In genomic region chr7:131183611-131184119, GRCh38 we compare ENCODE assay signal across 16 cellular contexts.
DNase-seq lines count a peak whose midpoint lies in the region; ATAC-seq and TF ChIP-seq lines count a peak whose summit lies in the region.
"Had no signal": no experiment of that assay in that cellular context is flagged by ENCODE, and none has a peak within 500 bp of the region (broad histone marks: within the 10 kb centered on the region; RNA-seq: fewer than 3 reads in every experiment).

No MANE protein-coding gene starts in this region.

- WGBS in adrenal gland, 4 donors = 61 to 85% (median 63%) methylated on average over 3 of the region's 3 CpGs

- TF ChIP-seq CTCF in DND-41 (IDR thresholded peaks at IDR 0.05; ENCODE audit: borderline replicate concordance, extremely low read depth, low read length, poor library complexity, severe bottlenecking) (no peak), fibroblast of mammary gland (conservative IDR thresholded peaks at IDR 0.05; ENCODE audit: control insufficient read depth, insufficient read depth, low read depth, low read length) (no peak), adrenal gland (IDR thresholded peaks at IDR 0.05) (no peak)
- no peak for TF ChIP-seq CTCF in activated CD8-positive, alpha-beta T cell treated with anti-CD3 and anti-CD28 coated beads for 36 hours (IDR thresholded peaks at IDR 0.05)

- H3K4me1 Mint-ChIP-seq in activated CD8-positive, alpha-beta T cell treated with anti-CD3 and anti-CD28 coated beads for 36 hours (ENCODE audit: low read depth) = peaks cover 45% of the 10 kb centered on the region

- CTCF ChIA-PET in activated CD8-positive, alpha-beta T cell treated with anti-CD3 and anti-CD28 coated beads for 36 hours (lab: Charles Lee) = no interaction called here

- H3K4me3 Mint-ChIP-seq in activated CD8-positive, alpha-beta T cell treated with anti-CD3 and anti-CD28 coated beads for 36 hours = no peak overlapping the region
- H3K4me3 Mint-ChIP-seq: stimulated activated naive B cell treated with anti-CD40 and anti-IgM and Interleukin-4, amounts not matched to agents 10 μg/mL and 1 μg/mL and 100 μg/mL, for 72 hours; WTC11 had no signal

- no peak for TF ChIP-seq POLR2A in adrenal gland (IDR thresholded peaks at IDR 0.05)

- POLR2A ChIA-PET in activated CD8-positive, alpha-beta T cell treated with anti-CD3 and anti-CD28 coated beads for 36 hours (lab: Charles Lee) = interaction anchor here (0.8 kb wide), 1 partner anchor 69 kb away, joined by 3 read pairs; no protein-coding TSS in a partner anchor

- H4K20me1 ChIP-seq in DND-41 (ENCODE audit: insufficient read depth, low read length) = no peaks in the 10 kb centered on the region

- no peak overlapping the region for H2AFZ ChIP-seq in DND-41 (ENCODE audit: low read depth, low read length)

- peak overlapping the region; percentile 61 for H3K27ac Mint-ChIP-seq in activated CD8-positive, alpha-beta T cell treated with anti-CD3 and anti-CD28 coated beads for 36 hours
- H3K27ac Mint-ChIP-seq: stimulated activated naive B cell treated with anti-CD40 and anti-IgM and Interleukin-4, amounts not matched to agents 10 μg/mL and 1 μg/mL and 100 μg/mL, for 72 hours; WTC11 had no signal

- ATAC-seq in DND-41 (ENCODE audit: insufficient read depth, low read depth) (peak; percentile 69), left cardiac atrium (no peak), GM18870 (IDR thresholded peaks at IDR 0.05; ENCODE audit: unreplicated experiment) (no peak)
- ATAC-seq in activated CD8-positive, alpha-beta T cell treated with anti-CD3 and anti-CD28 coated beads for 36 hours = peak; percentile 21
- ATAC-seq: HCT116; stimulated activated naive B cell treated with anti-CD40 and anti-IgM and Interleukin-4, amounts not matched to agents 10 μg/mL and 1 μg/mL and 100 μg/mL, for 72 hours; WTC11 had no signal

- H3K79me2 ChIP-seq in DND-41 (ENCODE audit: insufficient read depth, low read length) = no peaks in the 10 kb centered on the region

- H3K27ac ChIP-seq in DND-41 (ENCODE audit: low read length) (no peak overlapping the region), adrenal gland (no peak overlapping the region)
- H3K27ac ChIP-seq: SJSA1 had no signal

- DNase-seq in AG08395 (ENCODE audit: low spot score) (peak; percentile 17), DND-41 (peak; percentile 55), fibroblast of mammary gland (ENCODE audit: low read depth) (peak; percentile 31), adrenal gland (no peak), iPS-NIHi11 (ENCODE audit: low spot score) (no peak), left cardiac atrium (no peak)
- peak; percentile 47 for DNase-seq in activated CD8-positive, alpha-beta T cell treated with anti-CD3 and anti-CD28 coated beads for 36 hours
- DNase-seq: amygdala; GF-D8; retina; stimulated activated CD4-positive, alpha-beta T cell treated with anti-CD3 and anti-CD28 coated beads, Interleukin-4, amount 100 ng/mL, for 1 hour; stimulated activated naive B cell treated with anti-CD40 and anti-IgM and Interleukin-4, amounts not matched to agents 10 μg/mL and 1 μg/mL and 100 μg/mL, for 72 hours had no signal

- peaks cover 5% of the 10 kb centered on the region for H3K9me3 Mint-ChIP-seq in activated CD8-positive, alpha-beta T cell treated with anti-CD3 and anti-CD28 coated beads for 36 hours
- H3K9me3 Mint-ChIP-seq: stimulated activated naive B cell treated with anti-CD40 and anti-IgM and Interleukin-4, amounts not matched to agents 10 μg/mL and 1 μg/mL and 100 μg/mL, for 72 hours; WTC11 had no signal

- H3K9ac ChIP-seq in DND-41 (ENCODE audit: low read depth, low read length) = no peak overlapping the region

- no peaks in the 10 kb centered on the region for H3K9me3 ChIP-seq in DND-41 (ENCODE audit: insufficient read depth, low read length, severe bottlenecking)
- no peaks in the 10 kb centered on the region for H3K9me3 ChIP-seq in adrenal gland (replicated peaks in 1 of 3)

- intact Hi-C loops in activated CD8-positive, alpha-beta T cell treated with anti-CD3 and anti-CD28 coated beads for 36 hours (cut with micrococcal nuclease) = no loop called here
- intact Hi-C loops in adrenal gland (cut with DNase I) (no loop called here), left cardiac atrium (cut with DNase I) (loop anchor here in 1 of 2 donors (10.0 kb wide), 1 partner anchor 69 kb away; no protein-coding TSS in a partner anchor)

- H3K36me3 ChIP-seq in DND-41 (ENCODE audit: insufficient read depth, low read length) (no peaks in the 10 kb centered on the region), adrenal gland (replicated peaks in 1 of 2) (no peaks in the 10 kb centered on the region)
- H3K36me3 ChIP-seq: SJSA1 had no signal

- H3K27me3 ChIP-seq in DND-41 (ENCODE audit: insufficient read depth, low read length, poor library complexity) (no peaks in the 10 kb centered on the region), adrenal gland (no peaks in the 10 kb centered on the region)
- H3K27me3 ChIP-seq: SJSA1 had no signal

- H3K4me1 ChIP-seq in DND-41 (ENCODE audit: insufficient read depth, low read length) (peaks cover 12% of the 10 kb centered on the region), adrenal gland (replicated peaks in 1 of 2) (peaks cover 0 to 19% of the 10 kb centered on the region in 2 donors)

- H3K4me3 ChIP-seq in DND-41 (ENCODE audit: low read depth in 1 of 2, low read length in 2 of 2) (no peak overlapping the region), fibroblast of mammary gland (ENCODE audit: control insufficient read depth, low read depth, low read length) (no peak overlapping the region), adrenal gland (no peak overlapping the region)
- H3K4me3 ChIP-seq: SJSA1 had no signal

- peaks cover 3% of the 10 kb centered on the region for H3K36me3 Mint-ChIP-seq in activated CD8-positive, alpha-beta T cell treated with anti-CD3 and anti-CD28 coated beads for 36 hours (ENCODE audit: low read depth)
- H3K36me3 Mint-ChIP-seq: stimulated activated naive B cell treated with anti-CD40 and anti-IgM and Interleukin-4, amounts not matched to agents 10 μg/mL and 1 μg/mL and 100 μg/mL, for 72 hours; WTC11 had no signal

- no peak overlapping the region for H3K4me2 ChIP-seq in DND-41 (ENCODE audit: insufficient read depth, low read length)

- no peaks in the 10 kb centered on the region for H3K27me3 Mint-ChIP-seq in activated CD8-positive, alpha-beta T cell treated with anti-CD3 and anti-CD28 coated beads for 36 hours
- H3K27me3 Mint-ChIP-seq: stimulated activated naive B cell treated with anti-CD40 and anti-IgM and Interleukin-4, amounts not matched to agents 10 μg/mL and 1 μg/mL and 100 μg/mL, for 72 hours had no signal

Comparison
In these comparisons a context has a peak if more than half of its experiments do, and no peak if none do; other contexts are left out.
1. DNase-seq: peak in AG08395 (single experiment), DND-41 (single experiment), activated CD8-positive, alpha-beta T cell treated with anti-CD3 and anti-CD28 coated beads for 36 hours (single experiment) and fibroblast of mammary gland (single experiment); none in adrenal gland (0 of 7), iPS-NIHi11 (single experiment) and left cardiac atrium (single experiment).
2. ATAC-seq: peak in DND-41 (single experiment) and activated CD8-positive, alpha-beta T cell treated with anti-CD3 and anti-CD28 coated beads for 36 hours (single experiment); none in left cardiac atrium (0 of 2) and GM18870 (single experiment).